Comparison of ENCODE assay signal across 1 cellular context in the genomic region with DNA sequence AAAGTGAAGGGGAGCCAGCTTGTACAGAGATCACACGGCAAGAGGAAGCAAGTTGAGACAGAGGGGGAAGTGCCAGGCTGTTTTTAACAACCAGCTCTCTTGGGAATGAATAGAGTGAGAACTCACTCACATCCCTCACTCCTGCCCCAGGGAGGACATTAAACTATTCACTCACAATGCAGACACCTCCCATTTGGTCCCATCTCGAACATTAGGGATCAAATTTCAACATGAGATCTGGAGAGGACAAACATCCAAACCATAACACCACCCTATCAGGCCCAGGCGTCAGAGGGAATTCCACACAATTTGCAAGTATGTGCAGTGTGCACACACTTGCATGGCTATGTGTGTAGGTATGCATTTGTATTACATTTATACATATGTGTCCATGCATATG.
TF ChIP-seq lines count a peak whose summit lies in the region.

No MANE protein-coding gene starts in this region.

TF ChIP-seq in HEK293, 187 proteins besides CTCF, POLR2A, EP300 and RAD21 (continued from another document and continues in another):
- TF ChIP-seq, protein P1, sequence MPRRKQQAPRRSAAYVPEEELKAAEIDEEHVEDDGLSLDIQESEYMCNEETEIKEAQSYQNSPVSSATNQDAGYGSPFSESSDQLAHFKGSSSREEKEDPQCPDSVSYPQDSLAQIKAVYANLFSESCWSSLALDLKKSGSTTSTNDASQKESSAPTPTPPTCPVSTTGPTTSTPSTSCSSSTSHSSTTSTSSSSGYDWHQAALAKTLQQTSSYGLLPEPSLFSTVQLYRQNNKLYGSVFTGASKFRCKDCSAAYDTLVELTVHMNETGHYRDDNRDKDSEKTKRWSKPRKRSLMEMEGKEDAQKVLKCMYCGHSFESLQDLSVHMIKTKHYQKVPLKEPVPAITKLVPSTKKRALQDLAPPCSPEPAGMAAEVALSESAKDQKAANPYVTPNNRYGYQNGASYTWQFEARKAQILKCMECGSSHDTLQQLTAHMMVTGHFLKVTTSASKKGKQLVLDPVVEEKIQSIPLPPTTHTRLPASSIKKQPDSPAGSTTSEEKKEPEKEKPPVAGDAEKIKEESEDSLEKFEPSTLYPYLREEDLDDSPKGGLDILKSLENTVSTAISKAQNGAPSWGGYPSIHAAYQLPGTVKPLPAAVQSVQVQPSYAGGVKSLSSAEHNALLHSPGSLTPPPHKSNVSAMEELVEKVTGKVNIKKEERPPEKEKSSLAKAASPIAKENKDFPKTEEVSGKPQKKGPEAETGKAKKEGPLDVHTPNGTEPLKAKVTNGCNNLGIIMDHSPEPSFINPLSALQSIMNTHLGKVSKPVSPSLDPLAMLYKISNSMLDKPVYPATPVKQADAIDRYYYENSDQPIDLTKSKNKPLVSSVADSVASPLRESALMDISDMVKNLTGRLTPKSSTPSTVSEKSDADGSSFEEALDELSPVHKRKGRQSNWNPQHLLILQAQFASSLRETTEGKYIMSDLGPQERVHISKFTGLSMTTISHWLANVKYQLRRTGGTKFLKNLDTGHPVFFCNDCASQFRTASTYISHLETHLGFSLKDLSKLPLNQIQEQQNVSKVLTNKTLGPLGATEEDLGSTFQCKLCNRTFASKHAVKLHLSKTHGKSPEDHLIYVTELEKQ (tag by site-specific recombination; IDR thresholded peaks at IDR 0.05; ENCODE audit: borderline replicate concordance), result no peak
- no peak for TF ChIP-seq ZNF677 (tag by site-specific recombination; IDR thresholded peaks at IDR 0.05)
- no peak for TF ChIP-seq ZBTB21 (tag by site-specific recombination; IDR thresholded peaks at IDR 0.05)
- peak; percentile 66 for TF ChIP-seq ZNF341 (tag by site-specific recombination; IDR thresholded peaks at IDR 0.05; ENCODE audit: low read depth)
- TF ChIP-seq ZNF26 (tag by site-specific recombination; IDR thresholded peaks at IDR 0.05), result no peak
- TF ChIP-seq ZNF664 (tag by site-specific recombination; IDR thresholded peaks at IDR 0.05), result no peak
- TF ChIP-seq ZNF777 (tag by site-specific recombination; IDR thresholded peaks at IDR 0.05; ENCODE audit: borderline replicate concordance), result no peak
- no peak for TF ChIP-seq SCRT2 (tag by site-specific recombination; IDR thresholded peaks at IDR 0.05)
- no peak for TF ChIP-seq ZNF239 (tag by site-specific recombination; IDR thresholded peaks at IDR 0.05)
- no peak for TF ChIP-seq ZNF23 (tag by site-specific recombination; IDR thresholded peaks at IDR 0.05; ENCODE audit: borderline replicate concordance)
- TF ChIP-seq TCF7L2 (IDR thresholded peaks at IDR 0.05; ENCODE audit: borderline replicate concordance, low read depth, low read length), result no peak
- TF ChIP-seq ZIC2 (tag by site-specific recombination; IDR thresholded peaks at IDR 0.05), result no peak
- TF ChIP-seq MEIS1 (CRISPR knock-in tag; IDR thresholded peaks at IDR 0.05; ENCODE audit: borderline replicate concordance), result no peak
- no peak for TF ChIP-seq ZNF510 (tag by site-specific recombination; IDR thresholded peaks at IDR 0.05; ENCODE audit: insufficient replicate concordance)
- no peak for TF ChIP-seq KLF16 (tag by site-specific recombination; IDR thresholded peaks at IDR 0.05)
- no peak for TF ChIP-seq ZNF132 (tag by site-specific recombination; IDR thresholded peaks at IDR 0.05; ENCODE audit: borderline replicate concordance)
- TF ChIP-seq ZNF639 (tag by site-specific recombination; IDR thresholded peaks at IDR 0.05), result no peak
- no peak for TF ChIP-seq ZNF121 (tag by site-specific recombination; IDR thresholded peaks at IDR 0.05)
- no peak for TF ChIP-seq RBAK (tag by site-specific recombination; IDR thresholded peaks at IDR 0.05)
- no peak for TF ChIP-seq KLF7 (tag by site-specific recombination; IDR thresholded peaks at IDR 0.05; ENCODE audit: borderline replicate concordance)
- TF ChIP-seq ZBTB20 (tag by site-specific recombination; IDR thresholded peaks at IDR 0.05), result no peak
- TF ChIP-seq, protein P2, sequence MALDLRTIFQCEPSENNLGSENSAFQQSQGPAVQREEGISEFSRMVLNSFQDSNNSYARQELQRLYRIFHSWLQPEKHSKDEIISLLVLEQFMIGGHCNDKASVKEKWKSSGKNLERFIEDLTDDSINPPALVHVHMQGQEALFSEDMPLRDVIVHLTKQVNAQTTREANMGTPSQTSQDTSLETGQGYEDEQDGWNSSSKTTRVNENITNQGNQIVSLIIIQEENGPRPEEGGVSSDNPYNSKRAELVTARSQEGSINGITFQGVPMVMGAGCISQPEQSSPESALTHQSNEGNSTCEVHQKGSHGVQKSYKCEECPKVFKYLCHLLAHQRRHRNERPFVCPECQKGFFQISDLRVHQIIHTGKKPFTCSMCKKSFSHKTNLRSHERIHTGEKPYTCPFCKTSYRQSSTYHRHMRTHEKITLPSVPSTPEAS (tag by site-specific recombination; IDR thresholded peaks at IDR 0.05), result peak; percentile 83; the same call in 1 of the 2 replicates
- TF ChIP-seq ZNF404 (tag by site-specific recombination; IDR thresholded peaks at IDR 0.05), result no peak
- TF ChIP-seq ZNF114 (tag by site-specific recombination; IDR thresholded peaks at IDR 0.05), result no peak
- no peak for TF ChIP-seq ZNF654 (tag by site-specific recombination; IDR thresholded peaks at IDR 0.05; ENCODE audit: low read depth)
- no peak for TF ChIP-seq ZNF433 (tag by site-specific recombination; IDR thresholded peaks at IDR 0.05; ENCODE audit: low read depth)
- no peak for TF ChIP-seq SETDB1 (IDR thresholded peaks at IDR 0.05; ENCODE audit: insufficient read length, low read length)
- no peak for TF ChIP-seq KLF8 (tag by site-specific recombination; IDR thresholded peaks at IDR 0.05)
- TF ChIP-seq ZNF514 (tag by site-specific recombination; IDR thresholded peaks at IDR 0.05), result no peak
- no peak for TF ChIP-seq ZNF211 (tag by site-specific recombination; IDR thresholded peaks at IDR 0.05; ENCODE audit: low read depth)
- no peak for TF ChIP-seq INSM2 (tag by site-specific recombination; IDR thresholded peaks at IDR 0.05)
- no peak for TF ChIP-seq ZNF530 (tag by site-specific recombination; IDR thresholded peaks at IDR 0.05; ENCODE audit: low read depth)
- no peak for TF ChIP-seq ZNF548 (tag by site-specific recombination; IDR thresholded peaks at IDR 0.05)
- no peak for TF ChIP-seq ZBTB7A (tag by site-specific recombination; IDR thresholded peaks at IDR 0.05; ENCODE audit: low read depth)
- TF ChIP-seq ZNF558 (tag by site-specific recombination; IDR thresholded peaks at IDR 0.05), result no peak
- TF ChIP-seq, protein P3, sequence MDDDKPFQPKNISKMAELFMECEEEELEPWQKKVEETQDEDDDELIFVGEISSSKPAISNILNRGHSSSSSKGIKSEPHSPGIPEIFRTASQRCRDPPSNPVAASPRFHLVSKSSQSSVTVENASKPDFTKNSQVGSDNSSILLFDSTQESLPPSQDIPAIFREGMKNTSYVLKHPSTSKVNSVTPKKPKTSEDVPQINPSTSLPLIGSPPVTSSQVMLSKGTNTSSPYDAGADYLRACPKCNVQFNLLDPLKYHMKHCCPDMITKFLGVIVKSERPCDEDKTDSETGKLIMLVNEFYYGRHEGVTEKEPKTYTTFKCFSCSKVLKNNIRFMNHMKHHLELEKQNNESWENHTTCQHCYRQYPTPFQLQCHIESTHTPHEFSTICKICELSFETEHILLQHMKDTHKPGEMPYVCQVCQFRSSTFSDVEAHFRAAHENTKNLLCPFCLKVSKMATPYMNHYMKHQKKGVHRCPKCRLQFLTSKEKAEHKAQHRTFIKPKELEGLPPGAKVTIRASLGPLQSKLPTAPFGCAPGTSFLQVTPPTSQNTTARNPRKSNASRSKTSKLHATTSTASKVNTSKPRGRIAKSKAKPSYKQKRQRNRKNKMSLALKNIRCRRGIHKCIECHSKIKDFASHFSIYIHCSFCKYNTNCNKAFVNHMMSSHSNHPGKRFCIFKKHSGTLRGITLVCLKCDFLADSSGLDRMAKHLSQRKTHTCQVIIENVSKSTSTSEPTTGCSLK (tag by site-specific recombination; IDR thresholded peaks at IDR 0.05), result no peak
- no peak for TF ChIP-seq ZNF175 (tag by site-specific recombination; IDR thresholded peaks at IDR 0.05)
- TF ChIP-seq ZNF266 (tag by site-specific recombination; IDR thresholded peaks at IDR 0.05; ENCODE audit: low read depth), result no peak
- TF ChIP-seq ZNF19 (tag by site-specific recombination; IDR thresholded peaks at IDR 0.05; ENCODE audit: low read depth), result no peak
- TF ChIP-seq ZNF843 (tag by site-specific recombination; IDR thresholded peaks at IDR 0.05), result no peak
- TF ChIP-seq ZSCAN16 (tag by site-specific recombination; IDR thresholded peaks at IDR 0.05), result no peak
- TF ChIP-seq ZNF48 (tag by site-specific recombination; IDR thresholded peaks at IDR 0.05), result no peak
- no peak for TF ChIP-seq ZNF518A (tag by site-specific recombination; conservative IDR thresholded peaks at IDR 0.05; ENCODE audit: low read depth)
- no peak for TF ChIP-seq ZNF626 (tag by site-specific recombination; IDR thresholded peaks at IDR 0.05)
- no peak for TF ChIP-seq KLF9 (tag by site-specific recombination; IDR thresholded peaks at IDR 0.05; ENCODE audit: low read depth)
- TF ChIP-seq OVOL3 (tag by site-specific recombination; IDR thresholded peaks at IDR 0.05), result no peak
